ENCODE assay signal across 21 cellular contexts in genomic region chr13:72952529-72953141, GRCh38.
DNase-seq lines count a peak whose midpoint lies in the region; ATAC-seq and TF ChIP-seq lines count a peak whose summit lies in the region.
"Had no signal": no experiment of that assay in that cellular context is flagged by ENCODE, and none has a peak within 500 bp of the region (broad histone marks: within the 10 kb centered on the region; RNA-seq: fewer than 3 reads in every experiment).

No MANE protein-coding gene starts in this region.

- H3K36me3 Mint-ChIP-seq in activated CD8-positive, alpha-beta T cell treated with anti-CD3 and anti-CD28 coated beads for 36 hours (ENCODE audit: low read depth) = peaks cover 42% of the 10 kb centered on the region

- intact Hi-C loops in activated CD8-positive, alpha-beta T cell treated with anti-CD3 and anti-CD28 coated beads for 36 hours (cut with micrococcal nuclease) = no loop called here

- H3K4me3 Mint-ChIP-seq in activated CD8-positive, alpha-beta T cell treated with anti-CD3 and anti-CD28 coated beads for 36 hours = no peak overlapping the region
- H3K4me3 Mint-ChIP-seq: activated T-helper 17 cell treated with anti-CD3 and anti-CD28 coated beads, Interleukin-2, amount 50 U/mL, for 72 hours; mesothelial cell of epicardium had no signal

- peak; percentile 35 for ATAC-seq in HG03432 (IDR thresholded peaks at IDR 0.05; ENCODE audit: unreplicated experiment)
- ATAC-seq in activated CD8-positive, alpha-beta T cell treated with anti-CD3 and anti-CD28 coated beads for 36 hours = no peak
- ATAC-seq in GM18519 (IDR thresholded peaks at IDR 0.05; ENCODE audit: low FRiP score, unreplicated experiment) = no peak
- ATAC-seq: activated T-helper 17 cell treated with anti-CD3 and anti-CD28 coated beads, Interleukin-2, amount 50 U/mL, for 72 hours had no signal

- H3K9me3 Mint-ChIP-seq in activated CD8-positive, alpha-beta T cell treated with anti-CD3 and anti-CD28 coated beads for 36 hours = peaks cover 5% of the 10 kb centered on the region

- peak; percentile 24 for DNase-seq in SK-MEL-5 (ENCODE audit: low read depth, low spot score)
- DNase-seq in left kidney (ENCODE audit: low read depth, low spot score) = peak; percentile 16
- DNase-seq in activated CD8-positive, alpha-beta T cell treated with anti-CD3 and anti-CD28 coated beads for 36 hours = no peak
- no peak for DNase-seq in cerebellar cortex (ENCODE audit: low spot score)
- DNase-seq in foreskin melanocyte = no peak
- DNase-seq: BE2C; DMS153; glutamatergic neuron; GM23248; NCI-H1092; NCI-H226; nucleus accumbens; Peyer's patch; stimulated activated CD4-positive, alpha-beta T cell treated with anti-CD3 and anti-CD28 coated beads, Interleukin-4, amount 100 ng/mL, for 4 hours; T-helper 1 cell; WERI-Rb-1 had no signal

- peak; percentile 12 for TF ChIP-seq CTCF in GM12873 (IDR thresholded peaks at IDR 0.05; ENCODE audit: insufficient read depth, low read depth, low read length, missing control alignments)
- TF ChIP-seq CTCF in activated CD8-positive, alpha-beta T cell treated with anti-CD3 and anti-CD28 coated beads for 36 hours (IDR thresholded peaks at IDR 0.05) = no peak

- H3K27me3 Mint-ChIP-seq in activated CD8-positive, alpha-beta T cell treated with anti-CD3 and anti-CD28 coated beads for 36 hours = no peaks in the 10 kb centered on the region
- H3K27me3 Mint-ChIP-seq: activated T-helper 17 cell treated with anti-CD3 and anti-CD28 coated beads, Interleukin-2, amount 50 U/mL, for 72 hours had no signal

- no peaks in the 10 kb centered on the region for H3K4me1 Mint-ChIP-seq in activated CD8-positive, alpha-beta T cell treated with anti-CD3 and anti-CD28 coated beads for 36 hours (ENCODE audit: low read depth)
- H3K4me1 Mint-ChIP-seq: activated T-helper 17 cell treated with anti-CD3 and anti-CD28 coated beads, Interleukin-2, amount 50 U/mL, for 72 hours had no signal

- no peak overlapping the region for H3K27ac Mint-ChIP-seq in activated CD8-positive, alpha-beta T cell treated with anti-CD3 and anti-CD28 coated beads for 36 hours
- H3K27ac Mint-ChIP-seq: activated T-helper 17 cell treated with anti-CD3 and anti-CD28 coated beads, Interleukin-2, amount 50 U/mL, for 72 hours; mesothelial cell of epicardium had no signal

- in situ Hi-C loops in SK-MEL-5 (cut with HindIII; ENCODE audit: low pct_unique_long_range_greater_than_20kb, low sequenced_read_pairs) = no loop called here

- CTCF ChIA-PET in activated CD8-positive, alpha-beta T cell treated with anti-CD3 and anti-CD28 coated beads for 36 hours (lab: Charles Lee) = no interaction called here

- POLR2A ChIA-PET in activated CD8-positive, alpha-beta T cell treated with anti-CD3 and anti-CD28 coated beads for 36 hours (lab: Charles Lee) = no interaction called here

Comparison
In these comparisons a context has a peak if more than half of its experiments do, and no peak if none do; other contexts are left out.
1. DNase-seq: peak in SK-MEL-5 (single experiment) and left kidney (single experiment); none in activated CD8-positive, alpha-beta T cell treated with anti-CD3 and anti-CD28 coated beads for 36 hours (single experiment), cerebellar cortex (single experiment) and foreskin melanocyte (single experiment).